Comparison of ENCODE assay signal across 28 cellular contexts in genomic region chr6:91358986-91359385, GRCh38.
"Had no signal": no experiment of that assay in that cellular context is flagged by ENCODE, and none has a peak within 500 bp of the region (broad histone marks: within the 10 kb centered on the region; RNA-seq: fewer than 3 reads in every experiment).

No MANE protein-coding gene starts in this region.

- H3K36me3 ChIP-seq: left lung, lower lobe of right lung, neural progenitor cell, neutrophil, suprapubic skin, thoracic aorta, tibial artery, upper lobe of right lung had no signal

- DNase-seq: hippocampal formation; kidney glomerular epithelial cell; left colon; left lung; lower lobe of right lung; mammary epithelial cell; mesenchymal stem cell; naive B cell; natural killer cell; nephron progenitor cell; occipital lobe; retina; right cardiac atrium; stimulated activated CD4-positive, alpha-beta T cell treated with anti-CD3 and anti-CD28 coated beads, Interleukin-12 subunit alpha, Interleukin-12 subunit beta, amount 100 ng/mL, for 4 hours; stimulated activated CD4-positive, alpha-beta T cell treated with anti-CD3 and anti-CD28 coated beads, Interleukin-15, amount 100 ng/mL, for 24 hours; stimulated activated CD4-positive, alpha-beta T cell treated with anti-CD3 and anti-CD28 coated beads, Interleukin-4, amount 100 ng/mL, for 24 hours; stimulated activated naive CD4-positive, alpha-beta T cell; tibial artery; trophoblast cell; upper lobe of right lung had no signal

- H3K4me1 ChIP-seq: left lung, lower lobe of right lung, neural progenitor cell, parathyroid adenoma, suprapubic skin, tibial artery, upper lobe of right lung had no signal

- ATAC-seq: left colon; left lung; lower lobe of right lung; natural killer cell; right cardiac atrium; sciatic nerve; stimulated activated effector memory CD8-positive, alpha-beta T cell treated with anti-CD3 and anti-CD28 coated beads, Interleukin-12 subunit alpha, Interleukin-12 subunit beta, amount 100 ng/mL, for 72 hours; upper lobe of right lung had no signal

- H3K9me3 ChIP-seq: lower lobe of right lung, neutrophil, suprapubic skin, thoracic aorta, tibial artery, upper lobe of right lung had no signal

- H3K4me3 ChIP-seq: left lung, lower lobe of right lung, neural progenitor cell, skin epidermis, suprapubic skin, thoracic aorta, tibial artery, upper lobe of right lung had no signal
